ENCODE assay signal across 8 cellular contexts in the genomic region with DNA sequence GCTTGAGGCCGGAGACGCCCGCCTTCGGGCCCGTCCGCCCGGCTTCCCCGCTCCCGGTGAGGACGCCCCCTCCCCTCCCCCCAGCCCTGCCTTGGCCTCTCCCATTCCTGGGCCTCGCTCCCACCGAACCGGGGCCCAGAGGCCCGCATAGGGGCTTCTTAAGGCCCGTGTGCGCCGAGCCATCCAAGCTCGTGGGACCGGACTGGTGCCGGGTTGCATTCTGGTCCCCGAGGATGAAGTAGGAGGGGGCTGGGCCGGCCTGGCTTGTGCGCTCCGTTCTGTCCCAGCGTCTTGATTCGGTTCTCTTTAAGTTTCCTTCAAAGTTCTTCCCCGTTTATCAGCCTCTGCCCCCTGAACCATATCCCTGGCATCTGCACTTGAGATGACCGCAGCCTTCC. TPM values are rescaled to one million over a fixed set of nuclear protein-coding genes. Genes with fewer than 3 reads are reported as not detected.
DNase-seq lines count a peak whose midpoint lies in the region; ATAC-seq, FAIRE-seq and TF ChIP-seq lines count a peak whose summit lies in the region.

No MANE protein-coding gene starts in this region.

- TF ChIP-seq EP300 in HepG2 (IDR thresholded peaks at IDR 0.05; ENCODE audit: low read depth in 2 of 2, low read length in 2 of 2) (no peak), HepG2 (CRISPR knock-in tag; IDR thresholded peaks at IDR 0.05; ENCODE audit: borderline replicate concordance) (no peak), upper lobe of left lung (IDR thresholded peaks at IDR 0.05) (no peak)

- WGBS in HepG2 (ENCODE audit: low lambda C conversion rate) = 0% methylated on average over 10 of the region's 28 CpGs
- 1 to 2% methylated on average over 15 to 28 of the region's 28 CpGs for WGBS in upper lobe of left lung, 2 donors

- no peak for DNase-seq in CD4-positive, alpha-beta T cell
- DNase-seq in activated naive CD8-positive, alpha-beta T cell treated with anti-CD3 and anti-CD28 coated beads, Interleukin-2, amount 10 ng/mL, durations not matched to agents 7 days and 5 days = no peak
- DNase-seq in HepG2 (ENCODE audit: low spot score) (no peak), upper lobe of left lung (no peak), occipital lobe (lab: John Stamatoyannopoulos, UW) (no peak), activated gamma-delta T cell treated with Interleukin-2 at 50 U/mL for 16 hours (no peak)

- peak overlapping the region; percentile 91 for H3K9ac ChIP-seq in HepG2 (ENCODE audit: insufficient read depth, low read depth, low read length)

- H3K4me1 Mint-ChIP-seq in CD4-positive, alpha-beta T cell (ENCODE audit: low read depth) = peaks cover 34% of the 10 kb centered on the region
- H3K4me1 Mint-ChIP-seq in activated naive CD8-positive, alpha-beta T cell treated with anti-CD3 and anti-CD28 coated beads, Interleukin-2, amount 10 ng/mL, durations not matched to agents 7 days and 5 days = peaks cover 47% of the 10 kb centered on the region

- H3K4me3 Mint-ChIP-seq in CD4-positive, alpha-beta T cell = peak overlapping the region; percentile 91
- peak overlapping the region; percentile 83 for H3K4me3 Mint-ChIP-seq in activated naive CD8-positive, alpha-beta T cell treated with anti-CD3 and anti-CD28 coated beads, Interleukin-2, amount 10 ng/mL, durations not matched to agents 7 days and 5 days

- TF ChIP-seq POLR2A in HepG2 (IDR thresholded peaks at IDR 0.05; ENCODE audit: insufficient read depth in 1 of 2, low read depth in 2 of 2, low read length in 2 of 2) (no peak), upper lobe of left lung (IDR thresholded peaks at IDR 0.05) (no peak)

- H3K4me1 ChIP-seq in HepG2 (ENCODE audit: insufficient read depth, low read length) = peaks cover 58% of the 10 kb centered on the region
- peaks cover 52 to 67% (median 61%) of the 10 kb centered on the region in 4 donors for H3K4me1 ChIP-seq in upper lobe of left lung

- no peaks in the 10 kb centered on the region for H4K20me1 ChIP-seq in HepG2 (ENCODE audit: insufficient read depth, low read length)

- CTCF ChIA-PET in CD4-positive, alpha-beta T cell (lab: Charles Lee) = interaction anchor here (2.3 to 2.9 kb wide), 6 partner anchors 27 to 206 kb away, joined by 13 to 48 read pairs (median 16); a partner anchor contains a TSS
- CTCF ChIA-PET in HepG2 (lab: Yijun Ruan, JAX; ENCODE audit: low intra/inter-chr PET ratio, low total read pairs) = interaction anchor here (2.8 to 3.3 kb wide), 2 partner anchors 38 to 48 kb away, joined by 27 to 43 read pairs; no protein-coding TSS in a partner anchor

- H3K27ac ChIP-seq in CD4-positive, alpha-beta T cell (ENCODE audit: low read depth, low read length) = peak overlapping the region; percentile 88
- H3K27ac ChIP-seq in HepG2 (ENCODE audit: extremely low read length, insufficient read depth, low read length) = peak overlapping the region; percentile 75
- H3K27ac ChIP-seq in upper lobe of left lung = peak overlapping the region; percentile 95 to 97 (median 96)

- no peak for FAIRE-seq in HepG2 (lab: Jason Lieb, UNC)

- H3K36me3 Mint-ChIP-seq in CD4-positive, alpha-beta T cell (ENCODE audit: low read depth) = peaks cover 47% of the 10 kb centered on the region
- H3K36me3 Mint-ChIP-seq in activated naive CD8-positive, alpha-beta T cell treated with anti-CD3 and anti-CD28 coated beads, Interleukin-2, amount 10 ng/mL, durations not matched to agents 7 days and 5 days = peaks cover 19% of the 10 kb centered on the region

- H3K4me3 ChIP-seq in HepG2 (replicated peaks in 1 of 3; ENCODE audit: insufficient read depth in 1 of 3, low read depth in 2 of 3, low read length in 3 of 3) (peak overlapping the region; percentile 90 to 94 (median 92)), upper lobe of left lung (peak overlapping the region; percentile 67 to 95 (median 72))

- BruUV-seq in HepG2 (replicated peaks; lab: Mats Ljungman, UMichigan) = TSS peak; percentile 59

- H3K27me3 ChIP-seq in CD4-positive, alpha-beta T cell (ENCODE audit: control insufficient read depth, insufficient read depth, low read length) = no peaks in the 10 kb centered on the region
- H3K27me3 ChIP-seq in HepG2 (ENCODE audit: control insufficient read depth in 1 of 2, insufficient read depth in 2 of 2, low read length in 2 of 2) (no peaks in the 10 kb centered on the region; a peak in 1 of 5 replicates), upper lobe of left lung (no peaks in the 10 kb centered on the region)

- in situ Hi-C loops in HepG2 (cut with HindIII; ENCODE audit: extremely low pct_ligation_motif_present, low pct_unique_long_range_greater_than_20kb) = no loop called here

- no peaks in the 10 kb centered on the region for H3K9me3 ChIP-seq in CD4-positive, alpha-beta T cell (ENCODE audit: control insufficient read depth, low read length)
- H3K9me3 ChIP-seq in HepG2 (ENCODE audit: low read length) (no peaks in the 10 kb centered on the region), upper lobe of left lung (no peaks in the 10 kb centered on the region)

- no peaks in the 10 kb centered on the region for H3K9me3 Mint-ChIP-seq in CD4-positive, alpha-beta T cell
- H3K9me3 Mint-ChIP-seq in activated naive CD8-positive, alpha-beta T cell treated with anti-CD3 and anti-CD28 coated beads, Interleukin-2, amount 10 ng/mL, durations not matched to agents 7 days and 5 days = no peaks in the 10 kb centered on the region

- TF ChIP-seq RAD21 in HepG2 (CRISPR knock-in tag; IDR thresholded peaks at IDR 0.05) = no peak

- peak overlapping the region; percentile 96 for H3K4me2 ChIP-seq in HepG2 (ENCODE audit: low read depth, low read length)

- intact Hi-C loops in CD4-positive, alpha-beta T cell (cut with DNase I, micrococcal nuclease) = loop anchor here in 1 of 2 experiments (5.0 kb wide), 1 partner anchor 310 kb away; a partner anchor contains a TSS
- intact Hi-C loops in HepG2 (cut with micrococcal nuclease; ENCODE audit: unreplicated experiment) = loop anchor here (10.0 kb wide), 1 partner anchor 207 kb away; a partner anchor contains a TSS

- no peak for ATAC-seq in CD4-positive, alpha-beta T cell (ENCODE audit: poor library complexity)
- peak; percentile 7 for ATAC-seq in HG02763 (IDR thresholded peaks at IDR 0.05; ENCODE audit: unreplicated experiment)
- ATAC-seq in activated naive CD8-positive, alpha-beta T cell treated with anti-CD3 and anti-CD28 coated beads, Interleukin-2, amount 10 ng/mL, durations not matched to agents 7 days and 5 days (ENCODE audit: low read depth) = peak; percentile 1
- ATAC-seq in HepG2 = no peak
- ATAC-seq in upper lobe of left lung (ENCODE audit: low FRiP score in 2 of 2) = no peak
- ATAC-seq in GM21619 (IDR thresholded peaks at IDR 0.05; ENCODE audit: unreplicated experiment) = no peak

- no peak for TF ChIP-seq CTCF in CD4-positive, alpha-beta T cell (IDR thresholded peaks at IDR 0.05)
- TF ChIP-seq CTCF in HepG2 (CRISPR knock-in tag; IDR thresholded peaks at IDR 0.05) (no peak), upper lobe of left lung (IDR thresholded peaks at IDR 0.05) (no peak)

- peak overlapping the region; percentile 93 for H3K27ac Mint-ChIP-seq in CD4-positive, alpha-beta T cell
- H3K27ac Mint-ChIP-seq in activated naive CD8-positive, alpha-beta T cell treated with anti-CD3 and anti-CD28 coated beads, Interleukin-2, amount 10 ng/mL, durations not matched to agents 7 days and 5 days = peak overlapping the region; percentile 97

- H3K36me3 ChIP-seq in HepG2 (replicated peaks in 1 of 2; ENCODE audit: control insufficient read depth in 1 of 2, insufficient read depth in 2 of 2, low read length in 2 of 2) (peaks cover 10 to 29% of the 10 kb centered on the region in 2 experiments), upper lobe of left lung (peaks cover 17 to 43% (median 39%) of the 10 kb centered on the region in 4 donors)

- H3K27me3 Mint-ChIP-seq in CD4-positive, alpha-beta T cell = no peaks in the 10 kb centered on the region
- H3K27me3 Mint-ChIP-seq in activated naive CD8-positive, alpha-beta T cell treated with anti-CD3 and anti-CD28 coated beads, Interleukin-2, amount 10 ng/mL, durations not matched to agents 7 days and 5 days = no peaks in the 10 kb centered on the region

- no peak overlapping the region for H2AFZ ChIP-seq in HepG2 (ENCODE audit: low read length)

- POLR2A ChIA-PET in CD4-positive, alpha-beta T cell (lab: Charles Lee) = interaction anchor here (1.6 to 4.8 kb wide), 9 partner anchors 12 to 126 kb away, joined by 3 to 51 read pairs (median 17); a partner anchor contains a TSS
- POLR2A ChIA-PET in activated naive CD8-positive, alpha-beta T cell treated with anti-CD3 and anti-CD28 coated beads, Interleukin-2, amount 10 ng/mL, durations not matched to agents 7 days and 5 days (lab: Charles Lee) = interaction anchor here (0.6 to 6.2 kb wide), 16 partner anchors 8 to 664 kb away, joined by 3 to 63 read pairs (median 3); a partner anchor contains a TSS
- POLR2A ChIA-PET in HepG2 (lab: Yijun Ruan, JAX) = interaction anchor here (1.3 kb wide), 1 partner anchor 22 kb away, joined by 4 read pairs; a partner anchor contains a TSS

- peaks cover 27% of the 10 kb centered on the region for H3K79me2 ChIP-seq in HepG2 (ENCODE audit: insufficient read depth, low read length)

RNA-seq across cellular contexts. Expression of a gene that starts 0.5 kb away (rescaled TPM):
- 10 to 100 TPM; 27.7 to 28.9 TPM for total RNA-seq in CD4-positive, alpha-beta T cell
- total RNA-seq in activated naive CD8-positive, alpha-beta T cell treated with anti-CD3 and anti-CD28 coated beads, Interleukin-2, amount 10 ng/mL, durations not matched to agents 7 days and 5 days = 10 to 100 TPM; 43.7 to 50.2 TPM
- total RNA-seq in HepG2 (2016; rRNA removed; fragmentation: Illumina TruSeq; extraction: Trizol) (64.5 and 75.4 TPM in 2 replicates), upper lobe of left lung (100 to 1,000 TPM in 1 of 6 donors, 10 to 100 TPM in 5; 54.2 to 108 (median 57.5) TPM), occipital lobe (84.8 TPM)
- total RNA-seq in HepG2 (2016; cell fraction: cytosol; rRNA removed; fragmentation: Illumina TruSeq; extraction: Trizol; ENCODE audit: low read depth) = 46.1 and 48.3 TPM in 2 replicates
- 67.8 and 80.2 TPM in 2 replicates for total RNA-seq in HepG2 (2016; cell fraction: insoluble cytoplasmic fraction; rRNA removed; fragmentation: Illumina TruSeq; extraction: Trizol)
- 96.7 and 98.4 TPM in 2 replicates for total RNA-seq in HepG2 (2016; cell fraction: membrane; rRNA removed; fragmentation: Illumina TruSeq; extraction: Trizol)
- 31.6 and 38.4 TPM in 2 replicates for total RNA-seq in HepG2 (2016; cell fraction: nucleus; rRNA removed; fragmentation: Illumina TruSeq; extraction: Trizol)
- 55.8 and 57.3 TPM in 2 replicates for polyA plus RNA-seq in HepG2 (2011; rRNA removed)
- 51.2 and 51.8 TPM in 2 replicates for polyA plus RNA-seq in HepG2 (2011; cell fraction: cytosol; rRNA removed)
- polyA plus RNA-seq in HepG2 (2011; cell fraction: nucleus; rRNA removed) = 36.5 and 39.7 TPM in 2 replicates
- 20.5 and 25.7 TPM in 2 replicates for polyA plus RNA-seq in HepG2 (2012)
- polyA plus RNA-seq in HepG2 (2016; cell fraction: cytosol; fragmentation: Illumina TruSeq; extraction: Trizol; ENCODE audit: low read depth) = 29.8 and 32.5 TPM in 2 replicates
- polyA plus RNA-seq in HepG2 (2016; cell fraction: insoluble cytoplasmic fraction; fragmentation: Illumina TruSeq; extraction: Trizol; ENCODE audit: low read depth) = 66.8 and 75.8 TPM in 2 replicates
- polyA plus RNA-seq in HepG2 (2016; cell fraction: membrane; fragmentation: Illumina TruSeq; extraction: Trizol; ENCODE audit: low read depth) = 81.7 and 87.7 TPM in 2 replicates
- polyA plus RNA-seq in HepG2 (2016; cell fraction: nucleus; fragmentation: Illumina TruSeq; extraction: Trizol; ENCODE audit: insufficient read depth, low read depth) = 52.7 and 61.4 TPM in 2 replicates
- polyA minus RNA-seq in HepG2 (2011; rRNA and poly(A)+ RNA removed; ENCODE audit: low replicate concordance) = 67.9 and 190 TPM in 2 replicates
- 26.8 and 29.3 TPM in 2 replicates for polyA minus RNA-seq in HepG2 (2011; cell fraction: cytosol; rRNA and poly(A)+ RNA removed)
- polyA minus RNA-seq in HepG2 (2011; cell fraction: nucleus; rRNA and poly(A)+ RNA removed) = 19.1 and 20.5 TPM in 2 replicates

RNA-seq across cellular contexts. Expression of a gene that starts 3.7 kb away (rescaled TPM):
- 1 to 10 TPM; 1.1 to 1.7 TPM for total RNA-seq in CD4-positive, alpha-beta T cell
- 1 to 10 TPM; 8.2 to 8.4 TPM for total RNA-seq in activated naive CD8-positive, alpha-beta T cell treated with anti-CD3 and anti-CD28 coated beads, Interleukin-2, amount 10 ng/mL, durations not matched to agents 7 days and 5 days
- 1.7 and 2.5 TPM in 2 replicates for total RNA-seq in HepG2 (2016; rRNA removed; fragmentation: Illumina TruSeq; extraction: Trizol)
- total RNA-seq in HepG2 (2016; cell fraction: cytosol; rRNA removed; fragmentation: Illumina TruSeq; extraction: Trizol; ENCODE audit: low read depth) = 0.20 and 0.79 TPM in 2 replicates
- total RNA-seq in HepG2 (2016; cell fraction: insoluble cytoplasmic fraction; rRNA removed; fragmentation: Illumina TruSeq; extraction: Trizol) = 2.0 and 2.2 TPM in 2 replicates
- 1.1 and 2.2 TPM in 2 replicates for total RNA-seq in HepG2 (2016; cell fraction: membrane; rRNA removed; fragmentation: Illumina TruSeq; extraction: Trizol)
- 2.9 and 3.2 TPM in 2 replicates for total RNA-seq in HepG2 (2016; cell fraction: nucleus; rRNA removed; fragmentation: Illumina TruSeq; extraction: Trizol)
- polyA plus RNA-seq in HepG2 (2011; rRNA removed) = 3.3 TPM in 2 replicates
- polyA plus RNA-seq in HepG2 (2011; cell fraction: cytosol; rRNA removed) = 2.2 TPM in 2 replicates
- polyA plus RNA-seq in HepG2 (2011; cell fraction: nucleus; rRNA removed) = 9.6 and 11.2 TPM in 2 replicates
- 2.6 and 3.9 TPM in 2 replicates for polyA plus RNA-seq in HepG2 (2012)
- polyA plus RNA-seq in HepG2 (2016; cell fraction: cytosol; fragmentation: Illumina TruSeq; extraction: Trizol; ENCODE audit: low read depth) = 0.76 and 2.2 TPM in 2 replicates
- polyA plus RNA-seq in HepG2 (2016; cell fraction: insoluble cytoplasmic fraction; fragmentation: Illumina TruSeq; extraction: Trizol; ENCODE audit: low read depth) = 3.1 and 3.7 TPM in 2 replicates
- 2.2 and 2.3 TPM in 2 replicates for polyA plus RNA-seq in HepG2 (2016; cell fraction: membrane; fragmentation: Illumina TruSeq; extraction: Trizol; ENCODE audit: low read depth)
- 4.9 and 6.7 TPM in 2 replicates for polyA plus RNA-seq in HepG2 (2016; cell fraction: nucleus; fragmentation: Illumina TruSeq; extraction: Trizol; ENCODE audit: insufficient read depth, low read depth)
- 2.2 and 7.1 TPM in 2 replicates for polyA minus RNA-seq in HepG2 (2011; rRNA and poly(A)+ RNA removed; ENCODE audit: low replicate concordance)
- 0.26 and 1.3 TPM in 2 replicates for polyA minus RNA-seq in HepG2 (2011; cell fraction: cytosol; rRNA and poly(A)+ RNA removed)
- polyA minus RNA-seq in HepG2 (2011; cell fraction: nucleus; rRNA and poly(A)+ RNA removed) = 2.1 and 3.0 TPM in 2 replicates
- 100 to 1,000 TPM in 4 of 6 donors, 10 to 100 TPM in 2; 74.2 to 226 (median 129) TPM for total RNA-seq in upper lobe of left lung
- 0.31 TPM for total RNA-seq in occipital lobe

RNA-seq across cellular contexts. Expression of a gene that starts 13.3 kb away (rescaled TPM):
- 10 to 100 TPM; 17.0 to 19.1 TPM for total RNA-seq in CD4-positive, alpha-beta T cell
- 10 to 100 TPM; 93.0 to 95.7 TPM for total RNA-seq in activated naive CD8-positive, alpha-beta T cell treated with anti-CD3 and anti-CD28 coated beads, Interleukin-2, amount 10 ng/mL, durations not matched to agents 7 days and 5 days
- 0.73 and 0.93 TPM in 2 replicates for total RNA-seq in HepG2 (2016; rRNA removed; fragmentation: Illumina TruSeq; extraction: Trizol)
- 3.9 and 4.8 TPM in 2 replicates for total RNA-seq in HepG2 (2016; cell fraction: cytosol; rRNA removed; fragmentation: Illumina TruSeq; extraction: Trizol; ENCODE audit: low read depth)
- total RNA-seq in HepG2 (2016; cell fraction: insoluble cytoplasmic fraction; rRNA removed; fragmentation: Illumina TruSeq; extraction: Trizol) = 0.97 and 1.6 TPM in 2 replicates
- total RNA-seq in HepG2 (2016; cell fraction: membrane; rRNA removed; fragmentation: Illumina TruSeq; extraction: Trizol) = 3.9 and 5.7 TPM in 2 replicates
- total RNA-seq in HepG2 (2016; cell fraction: nucleus; rRNA removed; fragmentation: Illumina TruSeq; extraction: Trizol) = 1.2 TPM in 1 of 2 replicates, not detected in the other
- 6.3 and 7.2 TPM in 2 replicates for polyA plus RNA-seq in HepG2 (2011; rRNA removed)
- polyA plus RNA-seq in HepG2 (2011; cell fraction: cytosol; rRNA removed) = 7.6 and 10.0 TPM in 2 replicates
- polyA plus RNA-seq in HepG2 (2011; cell fraction: nucleus; rRNA removed) = 5.3 and 5.4 TPM in 2 replicates
- 5.1 and 5.5 TPM in 2 replicates for polyA plus RNA-seq in HepG2 (2012)
- polyA plus RNA-seq in HepG2 (2016; cell fraction: cytosol; fragmentation: Illumina TruSeq; extraction: Trizol; ENCODE audit: low read depth) = 13.4 and 14.8 TPM in 2 replicates
- polyA plus RNA-seq in HepG2 (2016; cell fraction: insoluble cytoplasmic fraction; fragmentation: Illumina TruSeq; extraction: Trizol; ENCODE audit: low read depth) = 1.9 and 2.1 TPM in 2 replicates
- 12.4 and 14.7 TPM in 2 replicates for polyA plus RNA-seq in HepG2 (2016; cell fraction: membrane; fragmentation: Illumina TruSeq; extraction: Trizol; ENCODE audit: low read depth)
- polyA plus RNA-seq in HepG2 (2016; cell fraction: nucleus; fragmentation: Illumina TruSeq; extraction: Trizol; ENCODE audit: insufficient read depth, low read depth) = 1.4 and 2.2 TPM in 2 replicates
- 2.1 and 2.2 TPM in 2 replicates for polyA minus RNA-seq in HepG2 (2011; rRNA and poly(A)+ RNA removed; ENCODE audit: low replicate concordance)
- polyA minus RNA-seq in HepG2 (2011; cell fraction: cytosol; rRNA and poly(A)+ RNA removed) = 1.8 and 2.3 TPM in 2 replicates
- polyA minus RNA-seq in HepG2 (2011; cell fraction: nucleus; rRNA and poly(A)+ RNA removed) = 0.99 and 1.0 TPM in 2 replicates
- 100 to 1,000 TPM in 1 of 6 donors, 10 to 100 TPM in 5; 32.3 to 158 (median 73.2) TPM for total RNA-seq in upper lobe of left lung
- 3.3 TPM for total RNA-seq in occipital lobe

RNA-seq across cellular contexts. Expression of a gene that starts 17.2 kb away (rescaled TPM):
- total RNA-seq in CD4-positive, alpha-beta T cell = under 1 TPM; 0.33 to 0.95 TPM
- 10 to 100 TPM; 32.5 to 33.9 TPM for total RNA-seq in activated naive CD8-positive, alpha-beta T cell treated with anti-CD3 and anti-CD28 coated beads, Interleukin-2, amount 10 ng/mL, durations not matched to agents 7 days and 5 days
- total RNA-seq in HepG2 (2016; rRNA removed; fragmentation: Illumina TruSeq; extraction: Trizol) = 4.1 and 10.3 TPM in 2 replicates
- total RNA-seq in HepG2 (2016; cell fraction: cytosol; rRNA removed; fragmentation: Illumina TruSeq; extraction: Trizol; ENCODE audit: low read depth) = 6.3 and 6.7 TPM in 2 replicates
- 3.2 and 7.8 TPM in 2 replicates for total RNA-seq in HepG2 (2016; cell fraction: insoluble cytoplasmic fraction; rRNA removed; fragmentation: Illumina TruSeq; extraction: Trizol)
- total RNA-seq in HepG2 (2016; cell fraction: membrane; rRNA removed; fragmentation: Illumina TruSeq; extraction: Trizol) = 7.2 and 7.7 TPM in 2 replicates
- total RNA-seq in HepG2 (2016; cell fraction: nucleus; rRNA removed; fragmentation: Illumina TruSeq; extraction: Trizol) = 3.2 and 9.0 TPM in 2 replicates
- 104 and 124 TPM in 2 replicates for polyA plus RNA-seq in HepG2 (2011; rRNA removed)
- 69.4 and 81.9 TPM in 2 replicates for polyA plus RNA-seq in HepG2 (2011; cell fraction: cytosol; rRNA removed)
- polyA plus RNA-seq in HepG2 (2011; cell fraction: nucleus; rRNA removed) = 15.4 and 16.3 TPM in 2 replicates
- 26.8 and 35.7 TPM in 2 replicates for polyA plus RNA-seq in HepG2 (2012)
- polyA plus RNA-seq in HepG2 (2016; cell fraction: cytosol; fragmentation: Illumina TruSeq; extraction: Trizol; ENCODE audit: low read depth) = 16.5 and 18.7 TPM in 2 replicates
- polyA plus RNA-seq in HepG2 (2016; cell fraction: insoluble cytoplasmic fraction; fragmentation: Illumina TruSeq; extraction: Trizol; ENCODE audit: low read depth) = 17.2 and 20.1 TPM in 2 replicates
- polyA plus RNA-seq in HepG2 (2016; cell fraction: membrane; fragmentation: Illumina TruSeq; extraction: Trizol; ENCODE audit: low read depth) = 24.5 and 25.8 TPM in 2 replicates
- 16.1 and 21.1 TPM in 2 replicates for polyA plus RNA-seq in HepG2 (2016; cell fraction: nucleus; fragmentation: Illumina TruSeq; extraction: Trizol; ENCODE audit: insufficient read depth, low read depth)
- 12.6 and 26.1 TPM in 2 replicates for polyA minus RNA-seq in HepG2 (2011; rRNA and poly(A)+ RNA removed; ENCODE audit: low replicate concordance)
- polyA minus RNA-seq in HepG2 (2011; cell fraction: cytosol; rRNA and poly(A)+ RNA removed) = 7.6 and 9.9 TPM in 2 replicates
- polyA minus RNA-seq in HepG2 (2011; cell fraction: nucleus; rRNA and poly(A)+ RNA removed) = 4.6 and 6.2 TPM in 2 replicates
- total RNA-seq in upper lobe of left lung = 100 to 1,000 TPM in 5 of 6 donors, 10 to 100 TPM in 1; 76.5 to 500 (median 260) TPM
- 0.62 TPM for total RNA-seq in occipital lobe

RNA-seq across cellular contexts. Expression of a gene that starts 21.4 kb away (rescaled TPM):
- 10 to 100 TPM; 12.0 to 12.9 TPM for total RNA-seq in CD4-positive, alpha-beta T cell
- 10 to 100 TPM; 50.2 TPM for total RNA-seq in activated naive CD8-positive, alpha-beta T cell treated with anti-CD3 and anti-CD28 coated beads, Interleukin-2, amount 10 ng/mL, durations not matched to agents 7 days and 5 days
- total RNA-seq in HepG2 (2016; rRNA removed; fragmentation: Illumina TruSeq; extraction: Trizol) (59.5 and 112 TPM in 2 replicates), upper lobe of left lung (100 to 1,000 TPM in 1 of 6 donors, 10 to 100 TPM in 5; 50.6 to 121 (median 56.2) TPM), occipital lobe (34.8 TPM)
- 17.5 and 21.1 TPM in 2 replicates for total RNA-seq in HepG2 (2016; cell fraction: cytosol; rRNA removed; fragmentation: Illumina TruSeq; extraction: Trizol; ENCODE audit: low read depth)
- 62.6 and 101 TPM in 2 replicates for total RNA-seq in HepG2 (2016; cell fraction: insoluble cytoplasmic fraction; rRNA removed; fragmentation: Illumina TruSeq; extraction: Trizol)
- 24.3 and 28.7 TPM in 2 replicates for total RNA-seq in HepG2 (2016; cell fraction: membrane; rRNA removed; fragmentation: Illumina TruSeq; extraction: Trizol)
- total RNA-seq in HepG2 (2016; cell fraction: nucleus; rRNA removed; fragmentation: Illumina TruSeq; extraction: Trizol) = 84.0 and 86.6 TPM in 2 replicates
- 127 and 167 TPM in 2 replicates for polyA plus RNA-seq in HepG2 (2011; rRNA removed)
- 188 and 194 TPM in 2 replicates for polyA plus RNA-seq in HepG2 (2011; cell fraction: cytosol; rRNA removed)
- 91.5 and 103 TPM in 2 replicates for polyA plus RNA-seq in HepG2 (2011; cell fraction: nucleus; rRNA removed)
- 56.7 and 59.6 TPM in 2 replicates for polyA plus RNA-seq in HepG2 (2012)
- polyA plus RNA-seq in HepG2 (2016; cell fraction: cytosol; fragmentation: Illumina TruSeq; extraction: Trizol; ENCODE audit: low read depth) = 12.2 and 12.9 TPM in 2 replicates
- 73.5 and 77.4 TPM in 2 replicates for polyA plus RNA-seq in HepG2 (2016; cell fraction: insoluble cytoplasmic fraction; fragmentation: Illumina TruSeq; extraction: Trizol; ENCODE audit: low read depth)
- 22.9 and 23.5 TPM in 2 replicates for polyA plus RNA-seq in HepG2 (2016; cell fraction: membrane; fragmentation: Illumina TruSeq; extraction: Trizol; ENCODE audit: low read depth)
- 172 and 177 TPM in 2 replicates for polyA plus RNA-seq in HepG2 (2016; cell fraction: nucleus; fragmentation: Illumina TruSeq; extraction: Trizol; ENCODE audit: insufficient read depth, low read depth)
- polyA minus RNA-seq in HepG2 (2011; rRNA and poly(A)+ RNA removed; ENCODE audit: low replicate concordance) = 205 and 272 TPM in 2 replicates
- polyA minus RNA-seq in HepG2 (2011; cell fraction: cytosol; rRNA and poly(A)+ RNA removed) = 31.8 and 40.4 TPM in 2 replicates
- polyA minus RNA-seq in HepG2 (2011; cell fraction: nucleus; rRNA and poly(A)+ RNA removed) = 30.7 and 35.3 TPM in 2 replicates

Comparison
In these comparisons a context has a peak if more than half of its experiments do, and no peak if none do; other contexts are left out.
1. ATAC-seq: peak in HG02763 (single experiment) and activated naive CD8-positive, alpha-beta T cell treated with anti-CD3 and anti-CD28 coated beads, Interleukin-2, amount 10 ng/mL, durations not matched to agents 7 days and 5 days (single experiment); none in CD4-positive, alpha-beta T cell (single experiment), HepG2 (single experiment), upper lobe of left lung (0 of 2) and GM21619 (single experiment).
2. RNA of a gene that starts 3.7 kb away (total RNA-seq): 74.2 to 226 TPM in upper lobe of left lung; 8.2 to 8.4 TPM in activated naive CD8-positive, alpha-beta T cell treated with anti-CD3 and anti-CD28 coated beads, Interleukin-2, amount 10 ng/mL, durations not matched to agents 7 days and 5 days, 0.20 to 3.2 TPM in HepG2, 1.1 to 1.7 TPM in CD4-positive, alpha-beta T cell and 0.31 TPM in occipital lobe (single experiment); every median in the first group is over 4 times any median in the second.
3. Peak in every context shown above with its lines, with median percentiles within 50 percentile points of each other: H3K27ac ChIP-seq.